ENCODE assay signal across 14 cellular contexts in the genomic region with DNA sequence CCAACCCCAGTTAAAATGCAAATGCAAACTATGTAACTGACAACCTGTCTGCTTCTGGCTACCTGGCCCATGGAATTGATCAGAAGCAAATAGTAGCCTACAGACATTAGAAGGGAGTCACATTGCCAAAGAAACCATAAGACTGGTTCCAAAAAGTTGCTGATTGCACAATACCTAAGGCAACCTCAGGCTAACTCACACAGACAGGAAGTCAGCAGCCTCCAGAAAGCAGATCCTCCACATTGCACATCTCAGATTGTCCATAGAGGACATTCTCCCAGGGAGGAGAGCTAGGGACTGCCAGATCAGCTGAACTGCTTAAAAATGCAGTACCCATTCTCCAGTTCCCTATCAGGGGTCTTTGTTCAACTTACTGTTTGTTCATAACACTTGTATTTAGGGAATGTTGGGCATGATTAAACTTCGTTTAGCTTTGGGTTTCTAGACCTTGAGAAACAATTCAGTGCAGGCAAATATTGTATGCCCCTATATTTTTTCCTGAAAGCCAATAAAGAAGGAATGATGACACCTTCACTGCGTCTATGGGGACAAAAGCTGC. TPM values are rescaled to one million over a fixed set of nuclear protein-coding genes. Genes with fewer than 3 reads are reported as not detected.
DNase-seq lines count a peak whose midpoint lies in the region; ATAC-seq, FAIRE-seq and TF ChIP-seq lines count a peak whose summit lies in the region.
"Had no signal": no experiment of that assay in that cellular context is flagged by ENCODE, and none has a peak within 500 bp of the region (broad histone marks: within the 10 kb centered on the region; RNA-seq: fewer than 3 reads in every experiment).

No MANE protein-coding gene starts in this region.

- DNase-seq in heart left ventricle = no peak
- no peak for DNase-seq in cardiac septum (ENCODE audit: low spot score)
- DNase-seq in activated CD8-positive, alpha-beta T cell treated with anti-CD3 and anti-CD28 coated beads, Interleukin-2, amount 10 ng/mL, durations not matched to agents 7 days and 5 days = no peak
- DNase-seq in immature natural killer cell = peak in 2 of 3 donors; percentile 46 to 50
- no peak for DNase-seq in vagina (ENCODE audit: extremely low spot score in 2 of 2)
- no peak for DNase-seq in GM12891 (ENCODE audit: insufficient read length, low spot score)
- DNase-seq in activated effector memory CD4-positive, alpha-beta T cell treated with anti-CD3 and anti-CD28 coated beads, Interleukin-2, amount 50 U/mL, for 16 hours = no peak
- DNase-seq: caudate nucleus had no signal

- H3K36me3 Mint-ChIP-seq in activated CD8-positive, alpha-beta T cell treated with anti-CD3 and anti-CD28 coated beads, Interleukin-2, amount 10 ng/mL, durations not matched to agents 7 days and 5 days (ENCODE audit: low read depth) = no peaks in the 10 kb centered on the region
- H3K36me3 Mint-ChIP-seq in immature natural killer cell = peaks cover 4 to 12% (median 4%) of the 10 kb centered on the region in 3 donors

- peak overlapping the region; percentile 3 for H3K27ac Mint-ChIP-seq in activated CD8-positive, alpha-beta T cell treated with anti-CD3 and anti-CD28 coated beads, Interleukin-2, amount 10 ng/mL, durations not matched to agents 7 days and 5 days
- peak overlapping the region; percentile 96 to 100 (median 99) for H3K27ac Mint-ChIP-seq in immature natural killer cell
- H3K27ac Mint-ChIP-seq: activated T-helper 17 cell treated with anti-CD3 and anti-CD28 coated beads, Interleukin-2, amount 50 U/mL, for 72 hours had no signal

- peaks cover 22% of the 10 kb centered on the region for H3K27me3 Mint-ChIP-seq in activated CD8-positive, alpha-beta T cell treated with anti-CD3 and anti-CD28 coated beads, Interleukin-2, amount 10 ng/mL, durations not matched to agents 7 days and 5 days (ENCODE audit: low read depth)
- peaks cover 18 to 31% (median 31%) of the 10 kb centered on the region in 3 donors for H3K27me3 Mint-ChIP-seq in immature natural killer cell (ENCODE audit: low read depth in 3 of 3)

- H3K4me3 ChIP-seq in heart left ventricle (no peak overlapping the region), vagina (no peak overlapping the region)
- H3K4me3 ChIP-seq: suprapubic skin had no signal

- H3K4me1 ChIP-seq in heart left ventricle (peaks cover 0 to 44% (median 0%) of the 10 kb centered on the region in 12 donors), vagina (no peaks in the 10 kb centered on the region)
- H3K4me1 ChIP-seq: suprapubic skin had no signal

- peak in 3 of 4 donors; percentile 64 to 72 (median 69) for ATAC-seq in heart left ventricle
- ATAC-seq in activated CD8-positive, alpha-beta T cell treated with anti-CD3 and anti-CD28 coated beads, Interleukin-2, amount 10 ng/mL, durations not matched to agents 7 days and 5 days = no peak
- ATAC-seq in GM19023 (IDR thresholded peaks at IDR 0.05; ENCODE audit: unreplicated experiment) = no peak
- ATAC-seq: activated T-helper 17 cell treated with anti-CD3 and anti-CD28 coated beads, Interleukin-2, amount 50 U/mL, for 72 hours had no signal

- H3K36me3 ChIP-seq in heart left ventricle (no peaks in the 10 kb centered on the region), vagina (no peaks in the 10 kb centered on the region)
- H3K36me3 ChIP-seq: suprapubic skin had no signal

- TF ChIP-seq CTCF in heart left ventricle (IDR thresholded peaks at IDR 0.05) = no peak
- TF ChIP-seq CTCF in vagina (IDR thresholded peaks at IDR 0.05) = no peak

- H3K27me3 ChIP-seq in heart left ventricle (peaks cover 0 to 13% (median 0%) of the 10 kb centered on the region in 9 donors), vagina (no peaks in the 10 kb centered on the region)

- 41 to 62% (median 53%) methylated on average over 2 of the region's 2 CpGs for WGBS in heart left ventricle, 4 donors

- H3K9me3 ChIP-seq in heart left ventricle (no peaks in the 10 kb centered on the region), vagina (no peaks in the 10 kb centered on the region)
- H3K9me3 ChIP-seq: suprapubic skin had no signal

- H3K9me3 Mint-ChIP-seq in activated CD8-positive, alpha-beta T cell treated with anti-CD3 and anti-CD28 coated beads, Interleukin-2, amount 10 ng/mL, durations not matched to agents 7 days and 5 days (ENCODE audit: insufficient read depth) = peaks cover 6% of the 10 kb centered on the region
- H3K9me3 Mint-ChIP-seq in immature natural killer cell = no peaks in the 10 kb centered on the region
- H3K9me3 Mint-ChIP-seq: activated T-helper 17 cell treated with anti-CD3 and anti-CD28 coated beads, Interleukin-2, amount 50 U/mL, for 72 hours had no signal

- TF ChIP-seq POLR2A in heart left ventricle (IDR thresholded peaks at IDR 0.05) (no peak), vagina (IDR thresholded peaks at IDR 0.05) (no peak), GM12891 (IDR thresholded peaks at IDR 0.05; ENCODE audit: low read depth, low read length) (no peak)

- CTCF ChIA-PET in activated CD8-positive, alpha-beta T cell treated with anti-CD3 and anti-CD28 coated beads, Interleukin-2, amount 10 ng/mL, durations not matched to agents 7 days and 5 days (lab: Charles Lee) = interaction anchor here (1.2 kb wide), 1 partner anchor 13 kb away, joined by 10 read pairs; no protein-coding TSS in a partner anchor

- POLR2A ChIA-PET in activated CD8-positive, alpha-beta T cell treated with anti-CD3 and anti-CD28 coated beads, Interleukin-2, amount 10 ng/mL, durations not matched to agents 7 days and 5 days (lab: Charles Lee) = no interaction called here

- intact Hi-C loops in heart left ventricle (cut with DNase I) (no loop called here), cardiac septum (cut with DNase I) (no loop called here), vagina (cut with DNase I) (no loop called here)

- no peak overlapping the region for H3K4me3 Mint-ChIP-seq in activated CD8-positive, alpha-beta T cell treated with anti-CD3 and anti-CD28 coated beads, Interleukin-2, amount 10 ng/mL, durations not matched to agents 7 days and 5 days
- peak overlapping the region; percentile 8 to 70 (median 62) for H3K4me3 Mint-ChIP-seq in immature natural killer cell
- H3K4me3 Mint-ChIP-seq: activated T-helper 17 cell treated with anti-CD3 and anti-CD28 coated beads, Interleukin-2, amount 50 U/mL, for 72 hours had no signal

- H3K27ac ChIP-seq in heart left ventricle (no peak overlapping the region), vagina (no peak overlapping the region)
- H3K27ac ChIP-seq: suprapubic skin had no signal

- FAIRE-seq in GM12891 (lab: Jason Lieb, UNC) = no peak
- FAIRE-seq: RCC 7860 had no signal

- H3K4me1 Mint-ChIP-seq in activated CD8-positive, alpha-beta T cell treated with anti-CD3 and anti-CD28 coated beads, Interleukin-2, amount 10 ng/mL, durations not matched to agents 7 days and 5 days (ENCODE audit: low read depth) = peaks cover 70% of the 10 kb centered on the region
- peaks cover 98 to 100% of the 10 kb centered on the region in 2 donors for H3K4me1 Mint-ChIP-seq in immature natural killer cell

TF ChIP-seq in GM12891, 5 proteins besides CTCF, POLR2A, EP300 and RAD21:
- no peak for TF ChIP-seq POU2F2 (IDR thresholded peaks at IDR 0.05; ENCODE audit: low read depth, low read length)
- no peak for TF ChIP-seq SPI1 (IDR thresholded peaks at IDR 0.05; ENCODE audit: low read depth, low read length)
- TF ChIP-seq PAX5 (IDR thresholded peaks at IDR 0.05; ENCODE audit: insufficient read depth, low read length, severe bottlenecking) = no peak
- TF ChIP-seq POLR2AphosphoS5 (IDR thresholded peaks at IDR 0.05; ENCODE audit: low read depth, low read length) = no peak
- no peak for TF ChIP-seq TAF1 (IDR thresholded peaks at IDR 0.05; ENCODE audit: low read depth, low read length)
TF ChIP-seq in GM12891: peak in this region for 0.

RNA-seq across cellular contexts. Expression of gene CCL3, which starts 4.2 kb away (rescaled TPM):
- total RNA-seq in heart left ventricle (10 to 100 TPM in 1 of 9 donors, 1 to 10 TPM in 1, under 1 TPM in 4, not detected in 3; 0.21 to 22.5 (median 0.65) TPM), cardiac septum (0.86 TPM), vagina (2.9 TPM)
- polyA plus RNA-seq in heart left ventricle (under 1 TPM; 0.30 to 0.61 TPM), immature natural killer cell (100 to 1,000 TPM; 120 to 149 (median 128) TPM)
- 1 to 10 TPM; 4.2 to 5.1 TPM for total RNA-seq in activated CD8-positive, alpha-beta T cell treated with anti-CD3 and anti-CD28 coated beads, Interleukin-2, amount 10 ng/mL, durations not matched to agents 7 days and 5 days
- 316 TPM for polyA plus RNA-seq in GM12891 (2012; ENCODE audit: low read depth, missing spikeins)
- total RNA-seq: fibroblast of lung, osteocyte had no signal
- polyA plus RNA-seq: fibroblast of lung had no signal

RNA-seq across cellular contexts. Expression of gene CCL4, which starts 17.8 kb away (rescaled TPM):
- total RNA-seq in heart left ventricle (10 to 100 TPM in 2 of 9 donors, 1 to 10 TPM in 2, under 1 TPM in 2, not detected in 3; 0.29 to 23.9 (median 1.5) TPM), cardiac septum (0.81 TPM), vagina (15.0 TPM)
- polyA plus RNA-seq in heart left ventricle (1 to 10 TPM in 1 of 2 donors, under 1 TPM in 1; 0.72 to 1.2 TPM), immature natural killer cell (1,000 to 10,000 TPM in 1 of 3 donors, 100 to 1,000 TPM in 2; 748 to 1,008 (median 970) TPM)
- 1 to 10 TPM; 6.5 to 6.7 TPM for total RNA-seq in activated CD8-positive, alpha-beta T cell treated with anti-CD3 and anti-CD28 coated beads, Interleukin-2, amount 10 ng/mL, durations not matched to agents 7 days and 5 days
- 29.7 TPM for polyA plus RNA-seq in GM12891 (2012; ENCODE audit: low read depth, missing spikeins)
- total RNA-seq: fibroblast of lung, osteocyte had no signal
- polyA plus RNA-seq: fibroblast of lung had no signal

RNA-seq across cellular contexts. Expression of gene CCL18, which starts 21.7 kb away (rescaled TPM):
- 10 to 100 TPM in 2 of 9 donors, 1 to 10 TPM in 5, under 1 TPM in 2; 0.40 to 31.9 (median 4.1) TPM for total RNA-seq in heart left ventricle
- under 1 TPM; 0.30 to 0.53 TPM for polyA plus RNA-seq in heart left ventricle
- total RNA-seq in cardiac septum = 2.3 TPM
- total RNA-seq in activated CD8-positive, alpha-beta T cell treated with anti-CD3 and anti-CD28 coated beads, Interleukin-2, amount 10 ng/mL, durations not matched to agents 7 days and 5 days = not detected
- under 1 TPM in 1 of 3 donors, not detected in 2; 0.24 TPM for polyA plus RNA-seq in immature natural killer cell
- not detected for total RNA-seq in vagina
- polyA plus RNA-seq in GM12891 (2012; ENCODE audit: low read depth, missing spikeins) = not detected
- total RNA-seq: activated T-helper 17 cell treated with anti-CD3 and anti-CD28 coated beads, Interleukin-2, amount 50 U/mL, for 72 hours; fibroblast of lung; osteocyte had no signal
- polyA plus RNA-seq: fibroblast of lung had no signal

Comparison
In these comparisons a context has a peak if more than half of its experiments do, and no peak if none do; other contexts are left out.
1. ATAC-seq: peak in heart left ventricle (3 of 4); none in activated CD8-positive, alpha-beta T cell treated with anti-CD3 and anti-CD28 coated beads, Interleukin-2, amount 10 ng/mL, durations not matched to agents 7 days and 5 days (single experiment) and GM19023 (single experiment).
2. DNase-seq: peak in immature natural killer cell (2 of 3); none in heart left ventricle (0 of 5), cardiac septum (single experiment), activated CD8-positive, alpha-beta T cell treated with anti-CD3 and anti-CD28 coated beads, Interleukin-2, amount 10 ng/mL, durations not matched to agents 7 days and 5 days (single experiment), vagina (0 of 2), GM12891 (single experiment) and activated effector memory CD4-positive, alpha-beta T cell treated with anti-CD3 and anti-CD28 coated beads, Interleukin-2, amount 50 U/mL, for 16 hours (single experiment).